In the genomic region with DNA sequence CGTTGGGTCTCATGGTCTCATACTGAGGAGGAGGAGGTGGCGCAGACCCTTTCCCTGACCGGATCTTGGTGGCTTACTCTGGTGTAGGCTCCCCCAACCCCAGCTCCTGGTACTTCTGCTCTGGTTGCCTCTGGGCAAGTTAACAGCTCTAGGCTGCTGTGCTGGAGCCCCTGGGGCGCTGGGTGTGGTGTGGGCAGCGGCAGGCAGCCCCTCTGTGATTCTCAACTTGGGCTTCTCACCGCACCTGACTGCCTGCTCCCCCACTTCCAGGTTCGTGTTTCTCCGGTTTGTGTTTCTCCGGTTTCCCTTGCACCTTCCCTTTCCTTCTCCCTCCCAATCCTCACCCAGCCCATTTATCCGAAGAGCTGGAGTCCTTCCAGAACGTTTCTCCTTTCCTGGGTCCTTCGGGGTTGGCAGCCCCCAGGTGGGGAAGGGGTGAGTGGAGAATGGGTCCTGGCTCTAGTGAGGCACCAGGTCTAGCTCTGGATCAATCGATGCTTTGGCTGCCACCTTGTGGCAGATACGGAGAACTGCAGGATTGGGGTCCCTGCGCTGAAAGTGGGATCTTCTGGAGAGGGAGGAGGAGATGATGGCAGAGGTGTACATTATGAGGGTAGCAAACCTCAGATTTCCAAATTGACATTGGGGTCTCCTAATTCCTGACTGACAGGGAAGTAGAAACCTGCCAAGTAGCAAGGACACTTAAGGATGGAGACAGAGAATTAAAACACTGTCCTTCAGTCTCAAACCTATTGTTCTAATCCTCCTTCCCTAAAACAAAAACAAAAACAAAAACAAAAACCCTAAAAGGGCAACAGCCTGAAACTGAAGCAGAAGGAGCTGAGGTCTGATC, we compare ENCODE assay signal across 8 cellular contexts. TPM values are rescaled to one million over a fixed set of nuclear protein-coding genes. Genes with fewer than 3 reads are reported as not detected.
DNase-seq lines count a peak whose midpoint lies in the region; TF ChIP-seq lines count a peak whose summit lies in the region.

No MANE protein-coding gene starts in this region.

- peak; percentile 80 for DNase-seq in DMS 273 (lab: John Stamatoyannopoulos, UW; ENCODE audit: unreplicated experiment)
- DNase-seq in DMS 273 treated with DMSO at 0.1 percent for 48 hours (lab: John Stamatoyannopoulos, UW) = no peak
- DNase-seq in LHCN-M2 (ENCODE audit: low read depth) = peak; percentile 38
- DNase-seq in SK-MEL-5 (ENCODE audit: low read depth, low spot score) = peak; percentile 80
- peak; percentile 64 to 79 for DNase-seq in cardiac muscle cell (ENCODE audit: low read depth in 1 of 2, low spot score in 1 of 2)
- DNase-seq in renal cortical epithelial cell (ENCODE audit: low read depth) = peak; percentile 36
- DNase-seq in cortex of kidney (lab: John Stamatoyannopoulos, UW) = no peak

- in situ Hi-C loops in SK-MEL-5 (cut with HindIII; ENCODE audit: low pct_unique_long_range_greater_than_20kb, low sequenced_read_pairs) = no loop called here

- H3K36me3 ChIP-seq in cardiac muscle cell = no peaks in the 10 kb centered on the region

- no peaks in the 10 kb centered on the region for H3K4me1 ChIP-seq in cardiac muscle cell (ENCODE audit: low read depth)

- no peak overlapping the region for H3K27ac ChIP-seq in cardiac muscle cell

- no peak overlapping the region for H3K27ac Mint-ChIP-seq in activated naive CD4-positive, alpha-beta T cell treated with anti-CD3 and anti-CD28 coated beads, Interleukin-2, amount 50 U/mL, for 24 hours

- TF ChIP-seq CTCF in cardiac muscle cell (IDR thresholded peaks at IDR 0.05; ENCODE audit: low read depth, low read length) = peak; percentile 95

- peaks cover 18% of the 10 kb centered on the region for H3K4me1 Mint-ChIP-seq in activated naive CD4-positive, alpha-beta T cell treated with anti-CD3 and anti-CD28 coated beads, Interleukin-2, amount 50 U/mL, for 24 hours

- H3K9me3 ChIP-seq in cardiac muscle cell (ENCODE audit: low read depth) = no peaks in the 10 kb centered on the region

- H3K9me3 Mint-ChIP-seq in activated naive CD4-positive, alpha-beta T cell treated with anti-CD3 and anti-CD28 coated beads, Interleukin-2, amount 50 U/mL, for 24 hours = no peaks in the 10 kb centered on the region

- H3K4me3 Mint-ChIP-seq in activated naive CD4-positive, alpha-beta T cell treated with anti-CD3 and anti-CD28 coated beads, Interleukin-2, amount 50 U/mL, for 24 hours = peak overlapping the region; percentile 43

- no peak overlapping the region for H3K4me3 ChIP-seq in cardiac muscle cell

- H3K27me3 Mint-ChIP-seq in activated naive CD4-positive, alpha-beta T cell treated with anti-CD3 and anti-CD28 coated beads, Interleukin-2, amount 50 U/mL, for 24 hours = peaks cover 36% of the 10 kb centered on the region

- H3K27me3 ChIP-seq in cardiac muscle cell = peaks cover 90% of the 10 kb centered on the region

- no peaks in the 10 kb centered on the region for H3K36me3 Mint-ChIP-seq in activated naive CD4-positive, alpha-beta T cell treated with anti-CD3 and anti-CD28 coated beads, Interleukin-2, amount 50 U/mL, for 24 hours

RNA-seq across cellular contexts. Expression of gene CISTR, which starts 8.3 kb away (rescaled TPM):
- total RNA-seq in LHCN-M2 (2014; rRNA removed) = not detected in 2 replicates
- not detected for polyA plus RNA-seq in LHCN-M2 (2012)
- total RNA-seq in SK-MEL-5 (2014; rRNA removed; shearing (Covaris generic)) = not detected in 2 replicates
- not detected in 2 replicates for polyA plus RNA-seq in SK-MEL-5 (2015; cell fraction: cytosol; rRNA removed)
- polyA plus RNA-seq in SK-MEL-5 (2015; cell fraction: nucleus; rRNA removed) = not detected in 2 replicates
- total RNA-seq in cardiac muscle cell = not detected in 2 replicates
- 0.34 and 0.55 TPM in 2 replicates for polyA plus RNA-seq in cardiac muscle cell
- not detected in 2 replicates for total RNA-seq in renal cortical epithelial cell

RNA-seq across cellular contexts. Expression of gene CALCOCO1, which starts 16.3 kb away (rescaled TPM):
- total RNA-seq in LHCN-M2 (2014; rRNA removed) = 49.0 and 69.4 TPM in 2 replicates
- polyA plus RNA-seq in LHCN-M2 (2012) = 74.8 TPM
- 40.6 and 43.6 TPM in 2 replicates for total RNA-seq in SK-MEL-5 (2014; rRNA removed; shearing (Covaris generic))
- polyA plus RNA-seq in SK-MEL-5 (2015; cell fraction: cytosol; rRNA removed) = 38.0 and 41.8 TPM in 2 replicates
- 291 and 298 TPM in 2 replicates for polyA plus RNA-seq in SK-MEL-5 (2015; cell fraction: nucleus; rRNA removed)
- 116 and 187 TPM in 2 replicates for total RNA-seq in cardiac muscle cell
- polyA plus RNA-seq in cardiac muscle cell = 128 and 176 TPM in 2 replicates
- 70.5 and 129 TPM in 2 replicates for total RNA-seq in renal cortical epithelial cell

Comparison
In these comparisons a context has a peak if more than half of its experiments do, and no peak if none do; other contexts are left out.
1. DNase-seq: peak in DMS 273 (single experiment), LHCN-M2 (single experiment), SK-MEL-5 (single experiment), cardiac muscle cell (2 of 2) and renal cortical epithelial cell (single experiment); none in DMS 273 treated with DMSO at 0.1 percent for 48 hours (single experiment) and cortex of kidney (single experiment).